ENCODE assay signal across 16 cellular contexts in the genomic region with DNA sequence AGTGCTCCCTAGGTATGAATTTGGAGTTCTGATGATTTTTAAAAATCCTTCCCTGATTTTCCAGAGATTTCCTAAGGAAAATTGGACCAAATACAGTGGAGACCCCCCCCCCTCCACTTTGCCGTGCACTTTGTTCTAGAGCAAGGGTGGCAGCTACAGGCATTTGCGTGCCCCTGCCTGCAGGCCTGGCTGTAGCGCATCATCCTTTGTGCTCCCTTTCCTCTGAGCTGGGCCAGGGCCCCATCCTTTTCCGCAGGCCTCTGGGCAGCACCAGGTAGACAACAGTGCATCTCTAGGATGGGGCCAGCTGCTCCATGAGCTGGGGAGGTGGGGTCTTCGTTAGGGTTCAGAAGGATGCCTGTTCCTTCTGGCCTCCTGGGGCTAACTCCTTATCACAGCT. TPM values are rescaled to one million over a fixed set of nuclear protein-coding genes. Genes with fewer than 3 reads are reported as not detected.
DNase-seq lines count a peak whose midpoint lies in the region; ATAC-seq, FAIRE-seq and TF ChIP-seq lines count a peak whose summit lies in the region.
"Had no signal": no experiment of that assay in that cellular context is flagged by ENCODE, and none has a peak within 500 bp of the region (broad histone marks: within the 10 kb centered on the region; RNA-seq: fewer than 3 reads in every experiment).

No MANE protein-coding gene starts in this region.

- no TSS peak for BruUV-seq in HepG2 (replicated peaks; lab: Mats Ljungman, UMichigan)

- TF ChIP-seq RAD21 in HepG2 (CRISPR knock-in tag; IDR thresholded peaks at IDR 0.05): no peak

- no peak for TF ChIP-seq CTCF in brain microvascular endothelial cell (IDR thresholded peaks at IDR 0.05; ENCODE audit: low read depth, low read length, missing control alignments)
- TF ChIP-seq CTCF in HepG2 (CRISPR knock-in tag; IDR thresholded peaks at IDR 0.05): 0 out of 2 replicates have a peak, but pooled peaks have one; percentile 13
- TF ChIP-seq CTCF in stomach (IDR thresholded peaks at IDR 0.05): no peak

- peaks cover 73% of the 10 kb centered on the region for H3K4me1 ChIP-seq in HepG2 (ENCODE audit: insufficient read depth, low read length)
- H3K4me1 ChIP-seq in stomach: peaks cover 30 to 90% (median 65%) of the 10 kb centered on the region in 4 donors

- TF ChIP-seq EP300 in HepG2 (IDR thresholded peaks at IDR 0.05; ENCODE audit: low read depth in 2 of 2, low read length in 2 of 2) (no peak), HepG2 (CRISPR knock-in tag; IDR thresholded peaks at IDR 0.05; ENCODE audit: borderline replicate concordance) (no peak), stomach (IDR thresholded peaks at IDR 0.05) (no peak)

- H3K9me3 ChIP-seq in HepG2 (ENCODE audit: low read length) (no peaks in the 10 kb centered on the region), stomach (no peaks in the 10 kb centered on the region)

- TF ChIP-seq POLR2A in HepG2 (IDR thresholded peaks at IDR 0.05; ENCODE audit: insufficient read depth in 1 of 2, low read depth in 2 of 2, low read length in 2 of 2) (no peak), stomach (IDR thresholded peaks at IDR 0.05) (no peak)

- no peak overlapping the region for H2AFZ ChIP-seq in HepG2 (ENCODE audit: low read length)

- in situ Hi-C loops in brain microvascular endothelial cell (cut with HindIII; ENCODE audit: low pct_ligation_motif_present, low sequenced_read_pairs): no loop called here
- in situ Hi-C loops in HepG2 (cut with HindIII; ENCODE audit: extremely low pct_ligation_motif_present, low pct_unique_long_range_greater_than_20kb): no loop called here

- H4K20me1 ChIP-seq in HepG2 (ENCODE audit: insufficient read depth, low read length): peaks cover 30% of the 10 kb centered on the region

- H3K79me2 ChIP-seq in HepG2 (ENCODE audit: insufficient read depth, low read length): peaks cover 98% of the 10 kb centered on the region

- peak; percentile 87 for ATAC-seq in HepG2
- ATAC-seq: stimulated activated naive CD8-positive, alpha-beta T cell treated with anti-CD3 and anti-CD28 coated beads, Interleukin-15, Interleukin-2, amounts not matched to agents 100 U/mL and 50 U/mL, for 24 hours had no signal

- DNase-seq in NCI-H69 (lab: John Stamatoyannopoulos, UW): peak; percentile 24
- DNase-seq in brain microvascular endothelial cell: no peak
- peak; percentile 22 for DNase-seq in HepG2 (ENCODE audit: low spot score)
- no peak for DNase-seq in stomach
- DNase-seq in dermis blood vessel endothelial cell: no peak
- DNase-seq in activated CD4-positive, alpha-beta T cell treated with anti-CD3 and anti-CD28 coated beads, Interleukin-2, amount 50 U/mL, for 48 hours: no peak
- no peak for DNase-seq in HuH-7 (ENCODE audit: low spot score)
- DNase-seq: activated naive CD4-positive, alpha-beta T cell; CD4-positive, alpha-beta memory T cell; central memory CD4-positive, alpha-beta T cell; GF-D8; MV-4-11; retina; stimulated activated naive CD8-positive, alpha-beta T cell treated with anti-CD3 and anti-CD28 coated beads, Interleukin-15, Interleukin-2, amounts not matched to agents 100 U/mL and 50 U/mL, for 24 hours had no signal

- POLR2A ChIA-PET in HepG2 (lab: Yijun Ruan, JAX): no interaction called here

- no peak overlapping the region for H3K4me2 ChIP-seq in HepG2 (ENCODE audit: low read depth, low read length)

- H3K36me3 ChIP-seq in brain microvascular endothelial cell (replicated peaks) (no peaks in the 10 kb centered on the region), HepG2 (replicated peaks in 1 of 2; ENCODE audit: control insufficient read depth in 1 of 2, insufficient read depth in 2 of 2, low read length in 2 of 2) (no peaks in the 10 kb centered on the region), stomach (no peaks in the 10 kb centered on the region)

- H3K4me3 ChIP-seq in brain microvascular endothelial cell (ENCODE audit: low read depth, low read length) (no peak overlapping the region), HepG2 (replicated peaks in 1 of 3; ENCODE audit: insufficient read depth in 1 of 3, low read depth in 2 of 3, low read length in 3 of 3) (no peak overlapping the region), stomach (no peak overlapping the region)

- no peaks in the 10 kb centered on the region for H3K27me3 ChIP-seq in brain microvascular endothelial cell (replicated peaks)
- H3K27me3 ChIP-seq in HepG2 (ENCODE audit: control insufficient read depth in 1 of 2, insufficient read depth in 2 of 2, low read length in 2 of 2): no peaks in the 10 kb centered on the region
- no peaks in the 10 kb centered on the region for H3K27me3 ChIP-seq in stomach

- intact Hi-C loops in HepG2 (cut with micrococcal nuclease; ENCODE audit: unreplicated experiment): loop anchor here (5.0 kb wide), 1 partner anchor 35 kb away; no protein-coding TSS in a partner anchor
- intact Hi-C loops in stomach (cut with DNase I; ENCODE audit: low total_unique reads): no loop called here

- no peak for FAIRE-seq in HepG2 (lab: Jason Lieb, UNC)
- FAIRE-seq: GM18507, TTC549 had no signal

- H3K9ac ChIP-seq in HepG2 (ENCODE audit: insufficient read depth, low read depth, low read length): no peak overlapping the region

- CTCF ChIA-PET in HepG2 (lab: Yijun Ruan, JAX; ENCODE audit: low intra/inter-chr PET ratio, low total read pairs): no interaction called here

- peak overlapping the region; percentile 97 for H3K27ac ChIP-seq in brain microvascular endothelial cell
- H3K27ac ChIP-seq in HepG2 (ENCODE audit: extremely low read length, insufficient read depth, low read length): no peak overlapping the region
- peak overlapping the region; percentile 5 to 85 (median 81) for H3K27ac ChIP-seq in stomach

- WGBS in HepG2 (ENCODE audit: low lambda C conversion rate): 62% methylated on average over 5 of the region's 5 CpGs
- 72 to 84% (median 77%) methylated on average over 5 of the region's 5 CpGs for WGBS in stomach, 5 donors

TF ChIP-seq in HepG2, 621 proteins besides CTCF, POLR2A, EP300 and RAD21 (continues in another document):
- TF ChIP-seq HNRNPL (IDR thresholded peaks at IDR 0.05; ENCODE audit: low read depth, low read length): 0 out of 2 replicates have a peak, but pooled peaks have one; percentile 61
- no peak for TF ChIP-seq ARID3A (IDR thresholded peaks at IDR 0.05; ENCODE audit: low read depth, low read length)
- 0 out of 2 replicates have a peak, but pooled peaks have one; percentile 21 for TF ChIP-seq ZNF292 (CRISPR knock-in tag; IDR thresholded peaks at IDR 0.05; ENCODE audit: borderline replicate concordance, low read depth)

RNA-seq across cellular contexts. Expression of gene TRIO, which starts 39.6 kb away (rescaled TPM):
- total RNA-seq in HepG2 (2016; rRNA removed; fragmentation: Illumina TruSeq; extraction: Trizol) (40.1 and 45.2 TPM in 2 replicates), stomach (100 to 1,000 TPM in 4 of 5 donors, 10 to 100 TPM in 1; 67.1 to 558 (median 199) TPM), dermis blood vessel endothelial cell (190 and 204 TPM in 2 replicates)
- total RNA-seq in HepG2 (2016; cell fraction: cytosol; rRNA removed; fragmentation: Illumina TruSeq; extraction: Trizol; ENCODE audit: low read depth): 21.2 and 24.0 TPM in 2 replicates
- total RNA-seq in HepG2 (2016; cell fraction: insoluble cytoplasmic fraction; rRNA removed; fragmentation: Illumina TruSeq; extraction: Trizol): 33.5 and 38.3 TPM in 2 replicates
- total RNA-seq in HepG2 (2016; cell fraction: membrane; rRNA removed; fragmentation: Illumina TruSeq; extraction: Trizol): 21.6 and 23.8 TPM in 2 replicates
- total RNA-seq in HepG2 (2016; cell fraction: nucleus; rRNA removed; fragmentation: Illumina TruSeq; extraction: Trizol): 110 and 124 TPM in 2 replicates
- polyA plus RNA-seq in HepG2 (2011; rRNA removed) (45.9 and 54.9 TPM in 2 replicates), stomach (10 to 100 TPM in 2 of 3 donors, 1 to 10 TPM in 1; 9.9 to 20.8 (median 15.3) TPM)
- polyA plus RNA-seq in HepG2 (2011; cell fraction: cytosol; rRNA removed): 21.6 and 26.5 TPM in 2 replicates
- 164 and 205 TPM in 2 replicates for polyA plus RNA-seq in HepG2 (2011; cell fraction: nucleus; rRNA removed)
- polyA plus RNA-seq in HepG2 (2012): 38.4 and 43.8 TPM in 2 replicates
- 0.63 and 1.0 TPM in 2 replicates for polyA plus RNA-seq in HepG2 (2016; cell fraction: cytosol; fragmentation: Illumina TruSeq; extraction: Trizol; ENCODE audit: low read depth)
- 11.0 and 18.7 TPM in 2 replicates for polyA plus RNA-seq in HepG2 (2016; cell fraction: insoluble cytoplasmic fraction; fragmentation: Illumina TruSeq; extraction: Trizol; ENCODE audit: low read depth)
- polyA plus RNA-seq in HepG2 (2016; cell fraction: membrane; fragmentation: Illumina TruSeq; extraction: Trizol; ENCODE audit: low read depth): 2.1 and 2.3 TPM in 2 replicates
- polyA plus RNA-seq in HepG2 (2016; cell fraction: nucleus; fragmentation: Illumina TruSeq; extraction: Trizol; ENCODE audit: insufficient read depth, low read depth): 112 and 131 TPM in 2 replicates
- 240 and 302 TPM in 2 replicates for polyA minus RNA-seq in HepG2 (2011; rRNA and poly(A)+ RNA removed; ENCODE audit: low replicate concordance)
- polyA minus RNA-seq in HepG2 (2011; cell fraction: cytosol; rRNA and poly(A)+ RNA removed): 39.7 and 40.6 TPM in 2 replicates
- 318 and 321 TPM in 2 replicates for polyA minus RNA-seq in HepG2 (2011; cell fraction: nucleus; rRNA and poly(A)+ RNA removed)

Comparison
In these comparisons a context has a peak if more than half of its experiments do, and no peak if none do; other contexts are left out.
1. DNase-seq: peak in NCI-H69 (single experiment) and HepG2 (single experiment); none in brain microvascular endothelial cell (single experiment), stomach (single experiment), dermis blood vessel endothelial cell (single experiment), activated CD4-positive, alpha-beta T cell treated with anti-CD3 and anti-CD28 coated beads, Interleukin-2, amount 50 U/mL, for 48 hours (0 of 2) and HuH-7 (single experiment).